In genomic region chr4:119197772-119198212, GRCh38 we compare ENCODE assay signal across 21 cellular contexts. TPM values are rescaled to one million over a fixed set of nuclear protein-coding genes. Genes with fewer than 3 reads are reported as not detected.
A peak's percentile ranks its signal among the peaks of the same experiment; 100 is the strongest.
DNase-seq lines count a peak whose midpoint lies in the region; ATAC-seq, FAIRE-seq and TF ChIP-seq lines count a peak whose summit lies in the region.
"Had no signal": no experiment of that assay in that cellular context is flagged by ENCODE, and none has a peak within 500 bp of the region (broad histone marks: within the 10 kb centered on the region; RNA-seq: fewer than 3 reads in every experiment).

No MANE protein-coding gene starts in this region.

- CTCF ChIA-PET in HepG2 (lab: Yijun Ruan, JAX; ENCODE audit: low intra/inter-chr PET ratio, low total read pairs) (no interaction called here), K562 (lab: Yijun Ruan, JAX; ENCODE audit: low intra/inter-chr PET ratio) (no interaction called here)

- TF ChIP-seq EP300 in HepG2 (IDR thresholded peaks at IDR 0.05; ENCODE audit: low read depth in 2 of 2, low read length in 2 of 2) (no peak), HepG2 (CRISPR knock-in tag; IDR thresholded peaks at IDR 0.05; ENCODE audit: borderline replicate concordance) (0 out of 2 replicates have a peak, but pooled peaks have one; percentile 21), K562 (IDR thresholded peaks at IDR 0.05; ENCODE audit: low read length) (no peak)

- H3K4me1 ChIP-seq in HepG2 (ENCODE audit: insufficient read depth, low read length) (no peaks in the 10 kb centered on the region), right lobe of liver (no peaks in the 10 kb centered on the region), K562 (replicated peaks in 1 of 2; ENCODE audit: control insufficient read depth in 2 of 2, insufficient read depth in 2 of 2, low read length in 2 of 2) (no peaks in the 10 kb centered on the region), neuronal stem cell (ENCODE audit: control insufficient read depth in 2 of 2, insufficient read depth in 1 of 2, low read depth in 1 of 2, low read length in 2 of 2) (no peaks in the 10 kb centered on the region)
- H3K4me1 ChIP-seq: A549 had no signal

- DNase-seq in HepG2 (ENCODE audit: low spot score) (peak; percentile 10), right lobe of liver (no peak), K562 (ENCODE audit: extremely low read depth in 1 of 4, low spot score in 3 of 4) (no peak), neuronal stem cell (ENCODE audit: low spot score) (no peak), ACHN (no peak), NCI-H1048 (lab: John Stamatoyannopoulos, UW) (no peak), cerebellum (ENCODE audit: low spot score) (no peak)
- DNase-seq: 8988T; C1 segment of cervical spinal cord; Calu3; CD4-positive, alpha-beta memory T cell; COR-L47; DMS53; DMS79 treated with DMSO at 0.1 percent for 48 hours; GF-D8; GOT3; H9 had no signal

- no peak overlapping the region for H2BK12ac ChIP-seq in neuronal stem cell (ENCODE audit: low read length)

- H3K9me1 ChIP-seq in K562 (ENCODE audit: control insufficient read depth, insufficient read depth, low read length): no peaks in the 10 kb centered on the region

- FAIRE-seq in HepG2 (lab: Jason Lieb, UNC) (no peak), K562 (lab: Jason Lieb, UNC) (no peak)
- FAIRE-seq: A549, GM12891, GM18507 had no signal

- H3K27ac ChIP-seq in HepG2 (ENCODE audit: extremely low read length, insufficient read depth, low read length) (peak overlapping the region; percentile 18), right lobe of liver (no peak overlapping the region), K562 (ENCODE audit: extremely low read depth, low read depth, low read length) (no peak overlapping the region), neuronal stem cell (replicated peaks; ENCODE audit: low read length) (no peak overlapping the region)
- H3K27ac ChIP-seq: A549 had no signal

- in situ Hi-C loops in HepG2 (cut with HindIII; ENCODE audit: extremely low pct_ligation_motif_present, low pct_unique_long_range_greater_than_20kb): no loop called here
- in situ Hi-C loops in K562 (cut with MboI): no loop called here
- in situ Hi-C loops in ACHN (cut with HindIII; ENCODE audit: low pct_ligation_motif_present, low pct_unique_long_range_greater_than_20kb, low sequenced_read_pairs): no loop called here

- intact Hi-C loops in HepG2 (cut with micrococcal nuclease; ENCODE audit: unreplicated experiment): no loop called here
- intact Hi-C loops in right lobe of liver (cut with DNase I): no loop called here
- intact Hi-C loops in K562 (cut with micrococcal nuclease): no loop called here

- POLR2A ChIA-PET in HepG2 (lab: Yijun Ruan, JAX): interaction anchor here (1.0 to 2.8 kb wide), 4 partner anchors 10 to 94 kb away, joined by 3 to 30 read pairs (median 3); partner anchors contain the start of gene USP53
- POLR2A ChIA-PET in K562 (lab: Yijun Ruan, JAX): no interaction called here

- BruUV-seq in HepG2 (replicated peaks; lab: Mats Ljungman, UMichigan) (no TSS peak), K562 (replicated peaks; lab: Mats Ljungman, UMichigan) (no TSS peak)

- WGBS in HepG2 (ENCODE audit: low lambda C conversion rate): 3% methylated on average over 6 of the region's 11 CpGs
- WGBS in right lobe of liver (ENCODE audit: insufficient coverage, low coverage, low lambda C conversion rate, missing lambda C conversion rate): 61% methylated on average over 5 of the region's 11 CpGs
- 14% methylated on average over 9 of the region's 11 CpGs for WGBS in K562 (ENCODE audit: insufficient coverage, low coverage, missing lambda C conversion rate)
- WGBS in neuronal stem cell (ENCODE audit: extremely low coverage in 2 of 2, insufficient read length in 2 of 2, insufficient replicate concordance in 1 of 2), 2 donors: no CpG with 5 or more reads among the region's 11 CpGs

- no peak overlapping the region for H3K4ac ChIP-seq in neuronal stem cell (ENCODE audit: low read length)

- H3K18ac ChIP-seq in neuronal stem cell (ENCODE audit: low read length): no peak overlapping the region

- H2BK15ac ChIP-seq in neuronal stem cell (ENCODE audit: low read length): no peak overlapping the region

- H3K9me3 ChIP-seq in HepG2 (ENCODE audit: low read length) (no peaks in the 10 kb centered on the region), right lobe of liver (no peaks in the 10 kb centered on the region), K562 (replicated peaks; ENCODE audit: control insufficient read depth, insufficient read depth, low read depth, low read length) (no peaks in the 10 kb centered on the region), neuronal stem cell (replicated peaks in 1 of 2; ENCODE audit: control insufficient read depth in 2 of 2, insufficient read depth in 1 of 2, low read depth in 1 of 2, low read length in 2 of 2) (no peaks in the 10 kb centered on the region)
- H3K9me3 ChIP-seq: A549 had no signal

- H3K36me3 ChIP-seq in HepG2 (replicated peaks in 1 of 2; ENCODE audit: control insufficient read depth in 1 of 2, insufficient read depth in 2 of 2, low read length in 2 of 2) (no peaks in the 10 kb centered on the region), right lobe of liver (no peaks in the 10 kb centered on the region), K562 (ENCODE audit: control insufficient read depth, insufficient read depth, low read length) (no peaks in the 10 kb centered on the region), neuronal stem cell (replicated peaks in 1 of 2; ENCODE audit: control insufficient read depth in 2 of 2, insufficient read depth in 2 of 2, low read length in 2 of 2) (no peaks in the 10 kb centered on the region)

- peaks cover 3% of the 10 kb centered on the region for H3K79me1 ChIP-seq in neuronal stem cell (ENCODE audit: low read depth, low read length)

- peak overlapping the region; percentile 96 for H2AFZ ChIP-seq in HepG2 (ENCODE audit: low read length)
- H2AFZ ChIP-seq in K562 (ENCODE audit: low read depth, low read length): peak overlapping the region; percentile 88
- peak overlapping the region; percentile 76 for H2AFZ ChIP-seq in neuronal stem cell (ENCODE audit: low read length)

- no peak for TF ChIP-seq RAD21 in HepG2 (CRISPR knock-in tag; IDR thresholded peaks at IDR 0.05)
- TF ChIP-seq RAD21 in K562 (CRISPR knock-in tag; conservative IDR thresholded peaks at IDR 0.05 in 1 of 2, IDR thresholded peaks at IDR 0.05 in 1 of 2): no peak

- no peak overlapping the region for H2AK5ac ChIP-seq in neuronal stem cell (ENCODE audit: low read depth, low read length)

- H2BK5ac ChIP-seq in neuronal stem cell (ENCODE audit: low read length): no peak overlapping the region

- TF ChIP-seq CTCF in HepG2 (CRISPR knock-in tag; IDR thresholded peaks at IDR 0.05) (0 out of 2 replicates have a peak, but pooled peaks have one; percentile 4), right lobe of liver (IDR thresholded peaks at IDR 0.05) (no peak), K562 (IDR thresholded peaks at IDR 0.05 in 2 of 3, conservative IDR thresholded peaks at IDR 0.05 in 1 of 3; ENCODE audit: insufficient read depth in 2 of 3, low read depth in 1 of 3, low read length in 3 of 3) (no peak)

- H3K4me3 ChIP-seq in HepG2 (replicated peaks in 1 of 3; ENCODE audit: insufficient read depth in 1 of 3, low read depth in 2 of 3, low read length in 3 of 3) (peak overlapping the region; percentile 55 to 72 (median 62)), right lobe of liver (no peak overlapping the region), K562 (no peak overlapping the region), neuronal stem cell (ENCODE audit: low read length in 2 of 2) (no peak overlapping the region)
- H3K4me3 ChIP-seq: A549 had no signal

- H3K27me3 ChIP-seq in HepG2 (ENCODE audit: control insufficient read depth in 1 of 2, insufficient read depth in 2 of 2, low read length in 2 of 2): no peaks in the 10 kb centered on the region; a peak in 1 of 5 replicates
- no peaks in the 10 kb centered on the region for H3K27me3 ChIP-seq in right lobe of liver
- no peaks in the 10 kb centered on the region for H3K27me3 ChIP-seq in K562 (ENCODE audit: control insufficient read depth in 2 of 2, insufficient read depth in 2 of 2, low read length in 2 of 2)
- peaks cover 0 to 2% (median 0%) of the 10 kb centered on the region in 3 experiments for H3K27me3 ChIP-seq in neuronal stem cell (ENCODE audit: control insufficient read depth in 3 of 3, insufficient read depth in 3 of 3, low read depth in 1 of 3, low read length in 3 of 3)

- H3K4me2 ChIP-seq in HepG2 (ENCODE audit: low read depth, low read length): peak overlapping the region; percentile 92
- H3K4me2 ChIP-seq in K562 (ENCODE audit: insufficient read depth, low read length): peak overlapping the region; percentile 58; the same call in 1 of the 2 replicates
- no peak overlapping the region for H3K4me2 ChIP-seq in neuronal stem cell (ENCODE audit: insufficient read depth, low read length, poor library complexity, severe bottlenecking)
- H3K4me2 ChIP-seq: A549 had no signal

- H3K23ac ChIP-seq in neuronal stem cell (ENCODE audit: low read depth, low read length, poor library complexity): no peak overlapping the region

- no peak for TF ChIP-seq POLR2A in HepG2 (IDR thresholded peaks at IDR 0.05; ENCODE audit: insufficient read depth in 1 of 2, low read depth in 2 of 2, low read length in 2 of 2)
- TF ChIP-seq POLR2A in right lobe of liver (IDR thresholded peaks at IDR 0.05): no peak
- TF ChIP-seq POLR2A in K562 (conservative IDR thresholded peaks at IDR 0.05): no peak

- peak overlapping the region; percentile 92 for H4K8ac ChIP-seq in neuronal stem cell (ENCODE audit: low read depth, low read length)

- H2BK120ac ChIP-seq in neuronal stem cell (ENCODE audit: low read depth, low read length): no peak overlapping the region

- no peak overlapping the region for H4K91ac ChIP-seq in neuronal stem cell (ENCODE audit: low read depth, low read length, poor library complexity)

- no peaks in the 10 kb centered on the region for H4K20me1 ChIP-seq in HepG2 (ENCODE audit: insufficient read depth, low read length)
- no peaks in the 10 kb centered on the region for H4K20me1 ChIP-seq in K562 (replicated peaks; ENCODE audit: control insufficient read depth, insufficient read depth, low read length)

- ATAC-seq in HepG2: peak; percentile 67
- no peak for ATAC-seq in right lobe of liver
- no peak for ATAC-seq in K562
- ATAC-seq: A549, HCT116 had no signal

- H3K79me2 ChIP-seq in HepG2 (ENCODE audit: insufficient read depth, low read length) (no peaks in the 10 kb centered on the region), K562 (ENCODE audit: control insufficient read depth, insufficient read depth, low read length) (no peaks in the 10 kb centered on the region)

- H3K9ac ChIP-seq in HepG2 (ENCODE audit: insufficient read depth, low read depth, low read length) (peak overlapping the region; percentile 58), K562 (ENCODE audit: insufficient read depth in 1 of 2, low read depth in 2 of 2, low read length in 2 of 2) (no peak overlapping the region), neuronal stem cell (ENCODE audit: low read depth, low read length, poor library complexity) (no peak overlapping the region)

- H3K14ac ChIP-seq in neuronal stem cell (ENCODE audit: low read length): no peak overlapping the region

RNA-seq across cellular contexts. Expression of gene USP53, which starts 14.7 kb away (rescaled TPM):
- 8.1 and 11.0 TPM in 2 replicates for total RNA-seq in HepG2 (2016; rRNA removed; fragmentation: Illumina TruSeq; extraction: Trizol)
- total RNA-seq in HepG2 (2016; cell fraction: cytosol; rRNA removed; fragmentation: Illumina TruSeq; extraction: Trizol; ENCODE audit: low read depth): 5.4 TPM in 2 replicates
- 8.5 and 11.3 TPM in 2 replicates for total RNA-seq in HepG2 (2016; cell fraction: insoluble cytoplasmic fraction; rRNA removed; fragmentation: Illumina TruSeq; extraction: Trizol)
- 5.1 and 6.2 TPM in 2 replicates for total RNA-seq in HepG2 (2016; cell fraction: membrane; rRNA removed; fragmentation: Illumina TruSeq; extraction: Trizol)
- total RNA-seq in HepG2 (2016; cell fraction: nucleus; rRNA removed; fragmentation: Illumina TruSeq; extraction: Trizol): 15.7 and 16.5 TPM in 2 replicates
- polyA plus RNA-seq in HepG2 (2011; rRNA removed): 5.0 and 5.3 TPM in 2 replicates
- polyA plus RNA-seq in HepG2 (2011; cell fraction: cytosol; rRNA removed): 1.6 and 3.2 TPM in 2 replicates
- 5.7 and 7.2 TPM in 2 replicates for polyA plus RNA-seq in HepG2 (2011; cell fraction: nucleus; rRNA removed)
- polyA plus RNA-seq in HepG2 (2012): 7.1 and 8.2 TPM in 2 replicates
- polyA plus RNA-seq in HepG2 (2016; cell fraction: cytosol; fragmentation: Illumina TruSeq; extraction: Trizol; ENCODE audit: low read depth): 0.27 and 0.62 TPM in 2 replicates
- polyA plus RNA-seq in HepG2 (2016; cell fraction: insoluble cytoplasmic fraction; fragmentation: Illumina TruSeq; extraction: Trizol; ENCODE audit: low read depth): 6.9 and 7.3 TPM in 2 replicates
- polyA plus RNA-seq in HepG2 (2016; cell fraction: membrane; fragmentation: Illumina TruSeq; extraction: Trizol; ENCODE audit: low read depth): 0.99 and 1.7 TPM in 2 replicates
- polyA plus RNA-seq in HepG2 (2016; cell fraction: nucleus; fragmentation: Illumina TruSeq; extraction: Trizol; ENCODE audit: insufficient read depth, low read depth): 14.4 and 17.1 TPM in 2 replicates
- polyA minus RNA-seq in HepG2 (2011; rRNA and poly(A)+ RNA removed; ENCODE audit: low replicate concordance): 5.6 and 6.6 TPM in 2 replicates
- polyA minus RNA-seq in HepG2 (2011; cell fraction: cytosol; rRNA and poly(A)+ RNA removed): 11.4 and 12.8 TPM in 2 replicates
- 35.3 and 39.8 TPM in 2 replicates for polyA minus RNA-seq in HepG2 (2011; cell fraction: nucleus; rRNA and poly(A)+ RNA removed)
- 10 to 100 TPM in 2 of 6 experiments, 1 to 10 TPM in 4; 6.4 to 12.5 (median 8.9) TPM for total RNA-seq in right lobe of liver
- total RNA-seq in K562 (2011; cell fraction: chromatin; rRNA removed; ENCODE audit: low replicate concordance): 5.2 and 25.9 TPM in 2 replicates
- 2.8 and 4.7 TPM in 2 replicates for total RNA-seq in K562 (2011; cell fraction: nucleolus; rRNA removed)
- 9.2 and 25.1 TPM in 2 replicates for total RNA-seq in K562 (2011; cell fraction: nucleoplasm; rRNA removed)
- total RNA-seq in K562 (2014; rRNA removed): 7.9 and 8.1 TPM in 2 replicates
- 8.8 and 10.1 TPM in 2 replicates for total RNA-seq in K562 (2014; rRNA removed; fragmentation: Illumina TruSeq; extraction: Trizol)
- total RNA-seq in K562 (2015; rRNA removed; fragmentation: Illumina TruSeq; extraction: Trizol): 9.3 and 9.6 TPM in 2 replicates
- total RNA-seq in K562 (2021): 7.4 and 9.4 TPM in 2 replicates
- 7.4 and 9.1 TPM in 2 replicates for polyA plus RNA-seq in K562 (2011; rRNA removed)
- polyA plus RNA-seq in K562 (2011; cell fraction: cytosol; rRNA removed): 1.2 and 2.9 TPM in 2 replicates
- polyA plus RNA-seq in K562 (2011; cell fraction: nucleus; rRNA removed): 5.7 and 7.6 TPM in 2 replicates
- 4.8 and 6.3 TPM in 2 replicates for polyA plus RNA-seq in K562 (2012)
- polyA plus RNA-seq in K562 (2014; fragmentation: Illumina TruSeq; extraction: Trizol): 6.4 and 8.3 TPM in 2 replicates
- polyA plus RNA-seq in K562 (2014; fragmentation: Nextera tagmentation; extraction: Ambion mirVana): 1 to 10 TPM; 2.9 TPM
- polyA plus RNA-seq in K562 (2014; rRNA removed): 5.3 and 7.6 TPM in 2 replicates
- 15.8 and 20.2 TPM in 2 replicates for polyA minus RNA-seq in K562 (2011; rRNA and poly(A)+ RNA removed)
- polyA minus RNA-seq in K562 (2011; cell fraction: cytosol; rRNA and poly(A)+ RNA removed): 3.1 and 6.7 TPM in 2 replicates
- 9.4 and 15.2 TPM in 2 replicates for polyA minus RNA-seq in K562 (2011; cell fraction: nucleus; rRNA and poly(A)+ RNA removed)
- 4.0 TPM for polyA plus RNA-seq in neuronal stem cell (2013, experiment 1 of 2)
- 4.7 TPM for polyA plus RNA-seq in neuronal stem cell (2013, experiment 2 of 2)
- total RNA-seq in cerebellum: 13.8 TPM

Comparison
In these comparisons a context has a peak if more than half of its experiments do, and no peak if none do; other contexts are left out.
1. H3K4me3 ChIP-seq: peak in HepG2 (3 of 3); none in right lobe of liver (0 of 3), K562 (single experiment) and neuronal stem cell (0 of 2).
2. Of the 241 proteins assayed by ChIP-seq in both HepG2 and K562: peak only in HepG2: AFF4, ATF2, CBX5, CEBPG, CTCF, ELF1 and 22 more; only in K562: none; in both: EHMT2 and GABPA; in neither: 206; mixed calls (peak in some experiments, not most) for 5.
3. Peak in every context shown above with its lines, with median percentiles within 50 percentile points of each other: H2AFZ ChIP-seq.